4 cellular contexts compared by ENCODE assay signal in the genomic region with DNA sequence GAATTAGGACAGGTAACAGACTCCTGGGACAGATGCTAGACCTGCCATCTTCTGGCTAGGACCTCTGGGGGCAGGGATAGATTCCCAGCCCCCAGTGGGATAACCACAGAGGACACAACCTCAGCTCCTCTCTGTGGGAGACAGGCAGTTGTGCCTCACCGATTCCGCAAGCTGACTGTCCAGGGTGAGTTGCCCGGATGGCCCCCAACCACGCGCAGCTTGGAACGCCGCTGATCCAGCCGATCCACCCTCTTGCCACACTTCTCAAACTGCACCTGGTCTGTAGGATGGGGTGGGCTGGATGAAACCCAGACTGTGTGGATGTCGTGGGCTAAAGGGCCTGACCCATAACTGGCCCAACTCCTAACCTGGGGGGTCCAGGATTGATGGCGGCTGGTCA. TPM values are rescaled to one million over a fixed set of nuclear protein-coding genes. Genes with fewer than 3 reads are reported as not detected.
"Had no signal": no experiment of that assay in that cellular context is flagged by ENCODE, and none has a peak within 500 bp of the region (broad histone marks: within the 10 kb centered on the region; RNA-seq: fewer than 3 reads in every experiment).

No MANE protein-coding gene starts in this region.

RNA-seq across cellular contexts. Expression of a gene that starts 34.4 kb away (rescaled TPM):
- total RNA-seq: left lobe of liver, renal cortical epithelial cell, vagina had no signal
- polyA plus RNA-seq: mammary epithelial cell had no signal
